ENCODE assay signal across 14 cellular contexts in genomic region chr1:106620521-106620954, GRCh38.
A peak's percentile ranks its signal among the peaks of the same experiment; 100 is the strongest.
DNase-seq lines count a peak whose midpoint lies in the region; ATAC-seq and TF ChIP-seq lines count a peak whose summit lies in the region.
"Had no signal": no experiment of that assay in that cellular context is flagged by ENCODE, and none has a peak within 500 bp of the region (broad histone marks: within the 10 kb centered on the region; RNA-seq: fewer than 3 reads in every experiment).

No MANE protein-coding gene starts in this region.

- no TSS peak for BruUV-seq in Panc1 (replicated peaks; lab: Mats Ljungman, UMichigan)

- no peaks in the 10 kb centered on the region for H3K4me1 ChIP-seq in Panc1 (ENCODE audit: control insufficient read depth, insufficient read depth, low read length)
- H3K4me1 ChIP-seq: adrenal gland had no signal

- TF ChIP-seq CTCF in Panc1 (IDR thresholded peaks at IDR 0.05) = no peak

- no peak overlapping the region for H3K27ac ChIP-seq in Panc1 (ENCODE audit: low read length)
- H3K27ac ChIP-seq: adrenal gland had no signal

- intact Hi-C loops in Panc1 (cut with micrococcal nuclease; ENCODE audit: unreplicated experiment) = no loop called here

- POLR2A ChIA-PET in Panc1 (lab: Charles Lee) = no interaction called here

- in situ Hi-C loops in Panc1 (cut with HindIII; ENCODE audit: low pct_unique_long_range_greater_than_20kb, low sequenced_read_pairs) = no loop called here

- no peaks in the 10 kb centered on the region for H3K27me3 ChIP-seq in Panc1 (ENCODE audit: control insufficient read depth, insufficient read depth, low read length)
- H3K27me3 ChIP-seq: adrenal gland had no signal

- H3K36me3 ChIP-seq in Panc1 (ENCODE audit: control insufficient read depth, insufficient read depth, low read length) = no peaks in the 10 kb centered on the region
- H3K36me3 ChIP-seq: adrenal gland had no signal

- H3K4me3 ChIP-seq in Panc1 (ENCODE audit: low read depth in 2 of 2, low read length in 2 of 2) = no peak overlapping the region
- H3K4me3 ChIP-seq: adrenal gland had no signal

- ATAC-seq in Panc1 (no peak), GM21737 (IDR thresholded peaks at IDR 0.05; ENCODE audit: unreplicated experiment) (no peak), GM19351 (IDR thresholded peaks at IDR 0.05; ENCODE audit: unreplicated experiment) (no peak), HG03039 (IDR thresholded peaks at IDR 0.05; ENCODE audit: unreplicated experiment) (no peak)

- H3K9me3 ChIP-seq in Panc1 (ENCODE audit: control insufficient read depth, insufficient read depth, low read depth, low read length) = no peaks in the 10 kb centered on the region
- H3K9me3 ChIP-seq: adrenal gland had no signal

- peak; percentile 5 for DNase-seq in EH (ENCODE audit: low read depth)
- peak; percentile 4 for DNase-seq in Panc1 (ENCODE audit: low read depth, low spot score)
- peak; percentile 31 for DNase-seq in dedifferentiated amniotic fluid mesenchymal stem cell (ENCODE audit: extremely low spot score)
- peak; percentile 36 for DNase-seq in middle frontal gyrus (ENCODE audit: extremely low spot score, low spot score)
- DNase-seq in HuH-7.5 (ENCODE audit: low spot score) = no peak
- DNase-seq: CD4-positive, alpha-beta memory T cell; naive B cell; NCI-H1105 treated with DMSO at 0.1 percent for 48 hours; OCI-M1; small intestine had no signal

- CTCF ChIA-PET in Panc1 (lab: Charles Lee) = no interaction called here
